Comparison of ENCODE assay signal across 12 cellular contexts in genomic region chr9:31210982-31211570, GRCh38.
DNase-seq lines count a peak whose midpoint lies in the region; ATAC-seq and TF ChIP-seq lines count a peak whose summit lies in the region.
"Had no signal": no experiment of that assay in that cellular context is flagged by ENCODE, and none has a peak within 500 bp of the region (broad histone marks: within the 10 kb centered on the region; RNA-seq: fewer than 3 reads in every experiment).

No MANE protein-coding gene starts in this region.

- H3K4me1 ChIP-seq in spleen = peaks cover 0 to 5% (median 0%) of the 10 kb centered on the region in 6 donors

- 38 to 93% (median 58%) methylated on average over 9 of the region's 9 CpGs for WGBS in spleen, 5 donors

- H3K4me3 Mint-ChIP-seq in immature natural killer cell = no peak overlapping the region
- H3K4me3 Mint-ChIP-seq: brain had no signal

- H3K27ac ChIP-seq in spleen = no peak overlapping the region
- H3K27ac ChIP-seq: skin epidermis had no signal

- H3K4me3 ChIP-seq in spleen = peak overlapping the region in 1 of 8 donors; percentile 41
- H3K4me3 ChIP-seq: K562, skin epidermis had no signal

- peaks cover 0 to 24% (median 7%) of the 10 kb centered on the region in 6 donors for H3K9me3 Mint-ChIP-seq in immature natural killer cell

- intact Hi-C loops in spleen (cut with DNase I; ENCODE audit: low total_unique reads) = no loop called here

- H3K4me1 Mint-ChIP-seq in immature natural killer cell = no peaks in the 10 kb centered on the region
- H3K4me1 Mint-ChIP-seq: brain had no signal

- DNase-seq in NCI-H82 (lab: John Stamatoyannopoulos, UW) (peak; percentile 2), NCI-H82 treated with DMSO at 0.1 percent for 48 hours (lab: John Stamatoyannopoulos, UW; ENCODE audit: unreplicated experiment) (no peak), spleen (peak; percentile 75), immature natural killer cell (no peak), G401 (ENCODE audit: low spot score) (no peak), nucleus accumbens (lab: John Stamatoyannopoulos, UW) (no peak)
- peak; percentile 28 for DNase-seq in activated CD4-positive, CD25-positive, alpha-beta regulatory T cell treated with anti-CD3 and anti-CD28 coated beads, Interleukin-2, amount 50 U/mL, for 72 hours

- ATAC-seq in HG02759 (IDR thresholded peaks at IDR 0.05; ENCODE audit: unreplicated experiment) = peak; percentile 93
- ATAC-seq: K562, SK-N-SH treated with all-trans-retinoic acid at 6 μM for 48 hours had no signal

- no peak for TF ChIP-seq POLR2A in spleen (IDR thresholded peaks at IDR 0.05)

- in situ Hi-C loops in G401 (cut with HindIII; ENCODE audit: low sequenced_read_pairs) = no loop called here

- no peaks in the 10 kb centered on the region for H3K36me3 Mint-ChIP-seq in immature natural killer cell
- H3K36me3 Mint-ChIP-seq: brain had no signal

- no peaks in the 10 kb centered on the region for H3K27me3 ChIP-seq in spleen (replicated peaks in 1 of 7)

- no peaks in the 10 kb centered on the region for H3K9me3 ChIP-seq in spleen

- H3K27me3 Mint-ChIP-seq in immature natural killer cell (ENCODE audit: low read depth in 3 of 3) = peaks cover 0 to 2% (median 0%) of the 10 kb centered on the region in 3 donors
- H3K27me3 Mint-ChIP-seq: brain had no signal

- no peak overlapping the region for H3K27ac Mint-ChIP-seq in immature natural killer cell
- H3K27ac Mint-ChIP-seq: brain had no signal

- TF ChIP-seq CTCF in spleen (IDR thresholded peaks at IDR 0.05 in 8 of 11, conservative IDR thresholded peaks at IDR 0.05 in 3 of 11) = no peak

- H3K36me3 ChIP-seq in spleen = no peaks in the 10 kb centered on the region

Comparison
In these comparisons a context has a peak if more than half of its experiments do, and no peak if none do; other contexts are left out.
1. DNase-seq: peak in NCI-H82 (single experiment), activated CD4-positive, CD25-positive, alpha-beta regulatory T cell treated with anti-CD3 and anti-CD28 coated beads, Interleukin-2, amount 50 U/mL, for 72 hours (single experiment) and spleen (single experiment); none in NCI-H82 treated with DMSO at 0.1 percent for 48 hours (single experiment), immature natural killer cell (0 of 3), G401 (single experiment) and nucleus accumbens (0 of 56).